ENCODE assay signal across 8 cellular contexts in genomic region chr12:12837025-12837872, GRCh38. TPM values are rescaled to one million over a fixed set of nuclear protein-coding genes. Genes with fewer than 3 reads are reported as not detected.
DNase-seq lines count a peak whose midpoint lies in the region; ATAC-seq and TF ChIP-seq lines count a peak whose summit lies in the region.

No MANE protein-coding gene starts in this region.

- peaks cover 12% of the 10 kb centered on the region for H3K36me3 Mint-ChIP-seq in chondrocyte (ENCODE audit: low read depth)

- CTCF ChIA-PET in BJ (lab: Yijun Ruan, JAX): interaction anchor here (0.6 to 3.9 kb wide), 27 partner anchors 12 to 229 kb away, joined by 3 to 41 read pairs (median 5); partner anchors contain the start of genes DDX47 and GPRC5A

- H3K4me1 ChIP-seq in liver (ENCODE audit: control insufficient read depth in 4 of 4, insufficient read depth in 4 of 4, low read length in 3 of 4): no peaks in the 10 kb centered on the region

- H3K4me1 Mint-ChIP-seq in chondrocyte (ENCODE audit: low read depth): peaks cover 30% of the 10 kb centered on the region

- H3K27me3 ChIP-seq in BJ (ENCODE audit: control insufficient read depth, insufficient read depth, low read length) (no peaks in the 10 kb centered on the region), liver (ENCODE audit: control insufficient read depth in 4 of 4, insufficient read depth in 4 of 4, low read length in 3 of 4) (no peaks in the 10 kb centered on the region)

- DNase-seq in BJ (ENCODE audit: low read depth): no peak
- peak; percentile 59 for DNase-seq in GM20000 (ENCODE audit: low spot score)
- peak; percentile 62 for DNase-seq in NCI-H1105 treated with DMSO at 0.1 percent for 48 hours (lab: John Stamatoyannopoulos, UW)
- no peak for DNase-seq in chondrocyte (ENCODE audit: low spot score)
- peak; percentile 6 for DNase-seq in stimulated activated CD8-positive, alpha-beta memory T cell treated with anti-CD3 and anti-CD28 coated beads, Interleukin-12 subunit alpha, Interleukin-12 subunit beta, amount 100 ng/mL, for 4 hours (ENCODE audit: low read depth)

- H3K9me3 Mint-ChIP-seq in chondrocyte (ENCODE audit: low read depth): no peaks in the 10 kb centered on the region

- peak; percentile 65 for TF ChIP-seq CTCF in BJ (IDR thresholded peaks at IDR 0.05; ENCODE audit: insufficient read depth, low read depth, low read length)
- TF ChIP-seq CTCF in GM20000 (IDR thresholded peaks at IDR 0.05; ENCODE audit: extremely low read depth, missing control alignments): peak; percentile 24
- TF ChIP-seq CTCF in WI38 (IDR thresholded peaks at IDR 0.05; ENCODE audit: low read depth, low read length): peak; percentile 56
- TF ChIP-seq CTCF in chondrocyte (IDR thresholded peaks at IDR 0.05): peak; percentile 86
- TF ChIP-seq CTCF in liver (IDR thresholded peaks at IDR 0.05; ENCODE audit: low read depth, low read length, missing input control): peak; percentile 38

- H3K4me3 ChIP-seq in BJ (ENCODE audit: low read depth, low read length) (no peak overlapping the region), WI38 (ENCODE audit: low read depth, low read length) (no peak overlapping the region), liver (ENCODE audit: low read depth in 1 of 3, low read length in 3 of 3) (no peak overlapping the region)

- ATAC-seq in GM19328 (IDR thresholded peaks at IDR 0.05; ENCODE audit: unreplicated experiment): no peak

- POLR2A ChIA-PET in BJ (lab: Charles Lee): no interaction called here

- H3K27ac ChIP-seq in liver (ENCODE audit: low read depth in 1 of 2, low read length in 2 of 2): no peak overlapping the region

- H3K27ac Mint-ChIP-seq in chondrocyte (ENCODE audit: unreplicated experiment): peak overlapping the region; percentile 45

- H3K36me3 ChIP-seq in BJ (ENCODE audit: control insufficient read depth, insufficient read depth, low read length) (peaks cover 6% of the 10 kb centered on the region), liver (ENCODE audit: control insufficient read depth in 4 of 4, insufficient read depth in 3 of 4, low read depth in 1 of 4, low read length in 3 of 4) (peaks cover 0 to 17% (median 8%) of the 10 kb centered on the region in 4 donors)

- no peak overlapping the region for H3K9ac ChIP-seq in liver (ENCODE audit: low read depth in 1 of 2, low read length in 2 of 2)

- H3K4me3 Mint-ChIP-seq in chondrocyte (ENCODE audit: unreplicated experiment): no peak overlapping the region

- H3K9me3 ChIP-seq in liver (ENCODE audit: control insufficient read depth in 4 of 4, low read length in 3 of 4): no peaks in the 10 kb centered on the region

- H3K27me3 Mint-ChIP-seq in chondrocyte (ENCODE audit: low read depth): no peaks in the 10 kb centered on the region

- 64% methylated on average over 15 of the region's 15 CpGs for WGBS in liver

- TF ChIP-seq RAD21 in liver (IDR thresholded peaks at IDR 0.05): peak; percentile 55 to 72

TF ChIP-seq in liver, 16 proteins besides CTCF, POLR2A, EP300 and RAD21:
- no peak for TF ChIP-seq NR2F2 (IDR thresholded peaks at IDR 0.05)
- no peak for TF ChIP-seq ATF3 (IDR thresholded peaks at IDR 0.05)
- no peak for TF ChIP-seq JUND (IDR thresholded peaks at IDR 0.05)
- no peak for TF ChIP-seq HNF4A (conservative IDR thresholded peaks at IDR 0.05)
- no peak for TF ChIP-seq REST (IDR thresholded peaks at IDR 0.05)
- TF ChIP-seq MAX (IDR thresholded peaks at IDR 0.05): no peak
- TF ChIP-seq FOXA2 (IDR thresholded peaks at IDR 0.05): no peak
TF ChIP-seq in liver: peak in this region for 0.

RNA-seq across cellular contexts. Expression of gene DDX47, which starts 24.1 kb away (rescaled TPM):
- polyA plus RNA-seq in BJ (2011; rRNA removed) (47.9 and 68.9 TPM in 2 replicates), liver (10 to 100 TPM; 20.2 to 27.4 TPM)
- 38.0 and 40.1 TPM in 2 replicates for polyA minus RNA-seq in BJ (2011; rRNA and poly(A)+ RNA removed)
- total RNA-seq in chondrocyte (33.6 to 44.0 TPM (median 39.3 TPM) in 3 replicates), liver (10 to 100 TPM; 24.5 to 37.2 TPM)

RNA-seq across cellular contexts. Expression of gene APOLD1, which starts 51.8 kb away (rescaled TPM):
- 7.2 and 8.7 TPM in 2 replicates for polyA plus RNA-seq in BJ (2011; rRNA removed)
- 6.0 and 7.0 TPM in 2 replicates for polyA minus RNA-seq in BJ (2011; rRNA and poly(A)+ RNA removed)
- total RNA-seq in chondrocyte: 4.2 to 8.1 TPM (median 7.1 TPM) in 3 replicates
- total RNA-seq in liver: 1 to 10 TPM; 2.9 to 5.1 TPM
- 1 to 10 TPM; 1.4 to 2.2 TPM for polyA plus RNA-seq in liver

RNA-seq across cellular contexts. Expression of gene GPRC5A, which starts 54.1 kb away (rescaled TPM):
- polyA plus RNA-seq in BJ (2011; rRNA removed) (230 and 241 TPM in 2 replicates), liver (under 1 TPM in 1 of 2 donors, not detected in 1; 0.16 TPM)
- 268 and 369 TPM in 2 replicates for polyA minus RNA-seq in BJ (2011; rRNA and poly(A)+ RNA removed)
- total RNA-seq in chondrocyte (8.1 to 13.1 TPM (median 10.5 TPM) in 3 replicates), liver (under 1 TPM; 0.09 to 0.17 TPM)

Comparison
In these comparisons a context has a peak if more than half of its experiments do, and no peak if none do; other contexts are left out.
1. DNase-seq: peak in GM20000 (single experiment), NCI-H1105 treated with DMSO at 0.1 percent for 48 hours (single experiment) and stimulated activated CD8-positive, alpha-beta memory T cell treated with anti-CD3 and anti-CD28 coated beads, Interleukin-12 subunit alpha, Interleukin-12 subunit beta, amount 100 ng/mL, for 4 hours (single experiment); none in BJ (single experiment) and chondrocyte (single experiment).
2. CTCF ChIP-seq: peak in every context shown above with its lines; median percentile 86 in chondrocyte; 65 in BJ; 56 in WI38; 38 in liver; 24 in GM20000.